In genomic region chr16:20741555-20742285, GRCh38 we compare ENCODE assay signal across 8 cellular contexts. TPM values are rescaled to one million over a fixed set of nuclear protein-coding genes. Genes with fewer than 3 reads are reported as not detected.
DNase-seq lines count a peak whose midpoint lies in the region; ATAC-seq and TF ChIP-seq lines count a peak whose summit lies in the region.

THUMPD1 (minus strand) TSS chr16:20741818; CDS start chr16:20741739, 79 bp downstream.

- 48 to 80% methylated on average over 1 to 3 of the region's 42 CpGs for WGBS in gastroesophageal sphincter (ENCODE audit: low coverage in 1 of 2), 2 donors

- peak; percentile 85 for DNase-seq in GM04504 (ENCODE audit: low read depth)
- DNase-seq in HFF-Myc (ENCODE audit: extremely low read depth, low read depth): peak; percentile 86
- peak; percentile 96 for DNase-seq in NAMALWA (ENCODE audit: low spot score)
- DNase-seq in SK-N-DZ (ENCODE audit: low spot score): peak; percentile 93
- peak; percentile 100 for DNase-seq in activated naive CD4-positive, alpha-beta T cell treated with anti-CD3 and anti-CD28 coated beads for 36 hours
- peak; percentile 81 for DNase-seq in non-pigmented ciliary epithelial cell (ENCODE audit: low read depth)
- DNase-seq in substantia nigra (lab: John Stamatoyannopoulos, UW): peak; percentile 60 to 95 (median 88)

- intact Hi-C loops in activated naive CD4-positive, alpha-beta T cell treated with anti-CD3 and anti-CD28 coated beads for 36 hours (cut with micrococcal nuclease): loop anchor here (1.0 to 5.0 kb wide), 7 partner anchors 22 to 1451 kb away; partner anchors contain the start of genes CCP110, DCUN1D3, ERI2 and GDE1

- peak; percentile 97 for ATAC-seq in gastroesophageal sphincter

- no peaks in the 10 kb centered on the region for H3K27me3 ChIP-seq in gastroesophageal sphincter

- H3K9me3 Mint-ChIP-seq in activated naive CD4-positive, alpha-beta T cell treated with anti-CD3 and anti-CD28 coated beads for 36 hours: no peaks in the 10 kb centered on the region

- peak; percentile 84 to 89 for TF ChIP-seq POLR2A in gastroesophageal sphincter (IDR thresholded peaks at IDR 0.05)

- peaks cover 6% of the 10 kb centered on the region for H3K36me3 Mint-ChIP-seq in activated naive CD4-positive, alpha-beta T cell treated with anti-CD3 and anti-CD28 coated beads for 36 hours (ENCODE audit: low read depth)

- peaks cover 29% of the 10 kb centered on the region for H3K4me1 Mint-ChIP-seq in activated naive CD4-positive, alpha-beta T cell treated with anti-CD3 and anti-CD28 coated beads for 36 hours (ENCODE audit: low read depth)

- CTCF ChIA-PET in activated naive CD4-positive, alpha-beta T cell treated with anti-CD3 and anti-CD28 coated beads for 36 hours (lab: Charles Lee): interaction anchor here (0.9 to 1.2 kb wide), 4 partner anchors 10 to 12 kb away, joined by 3 read pairs; no protein-coding TSS in a partner anchor

- H3K27me3 Mint-ChIP-seq in activated naive CD4-positive, alpha-beta T cell treated with anti-CD3 and anti-CD28 coated beads for 36 hours (ENCODE audit: low read depth): no peaks in the 10 kb centered on the region

- H3K4me3 ChIP-seq in HFF-Myc (replicated peaks; ENCODE audit: low read depth, low read length) (peak within 1 kb of the TSS; percentile 88), gastroesophageal sphincter (peak within 1 kb of the TSS; percentile 55 to 85)

- TF ChIP-seq CTCF in HFF-Myc (IDR thresholded peaks at IDR 0.05; ENCODE audit: low read depth, low read length, missing control alignments) (no peak), gastroesophageal sphincter (IDR thresholded peaks at IDR 0.05) (peak in 2 of 4 experiments; percentile 12 to 20)

- peaks cover 0 to 30% of the 10 kb centered on the region in 2 donors for H3K36me3 ChIP-seq in gastroesophageal sphincter

- peaks cover 0 to 34% (median 10%) of the 10 kb centered on the region in 3 donors for H3K4me1 ChIP-seq in gastroesophageal sphincter

- TF ChIP-seq EP300 in gastroesophageal sphincter (IDR thresholded peaks at IDR 0.05): no peak

- H3K27ac ChIP-seq in gastroesophageal sphincter (peak within 1 kb of the TSS; percentile 74 to 98 (median 95)), substantia nigra (ENCODE audit: low read depth, low read length, poor library complexity, severe bottlenecking) (peak within 1 kb of the TSS; percentile 89)

- H3K9me3 ChIP-seq in gastroesophageal sphincter: no peaks in the 10 kb centered on the region

- H3K27ac Mint-ChIP-seq in activated naive CD4-positive, alpha-beta T cell treated with anti-CD3 and anti-CD28 coated beads for 36 hours: peak within 1 kb of the TSS; percentile 95

- H3K4me3 Mint-ChIP-seq in activated naive CD4-positive, alpha-beta T cell treated with anti-CD3 and anti-CD28 coated beads for 36 hours: peak within 1 kb of the TSS; percentile 94

RNA-seq across cellular contexts. Expression of gene THUMPD1, which starts in this region (rescaled TPM):
- polyA plus RNA-seq in SK-N-DZ (2014; cell fraction: cytosol; rRNA removed): 26.9 and 33.4 TPM in 2 replicates
- polyA plus RNA-seq in SK-N-DZ (2014; cell fraction: nucleus; rRNA removed): 25.8 and 32.2 TPM in 2 replicates
- total RNA-seq in activated naive CD4-positive, alpha-beta T cell treated with anti-CD3 and anti-CD28 coated beads for 36 hours: 10 to 100 TPM; 47.5 to 49.8 TPM
- 100 to 1,000 TPM in 2 of 4 donors, 10 to 100 TPM in 2; 59.6 to 120 (median 91.8) TPM for total RNA-seq in gastroesophageal sphincter

Comparison
In these comparisons a context has a peak if more than half of its experiments do, and no peak if none do; other contexts are left out.
1. Peak in every context shown above with its lines: DNase-seq, ATAC-seq, H3K4me3 ChIP-seq and H3K27ac ChIP-seq.